12 cellular contexts compared by ENCODE assay signal in the genomic region with DNA sequence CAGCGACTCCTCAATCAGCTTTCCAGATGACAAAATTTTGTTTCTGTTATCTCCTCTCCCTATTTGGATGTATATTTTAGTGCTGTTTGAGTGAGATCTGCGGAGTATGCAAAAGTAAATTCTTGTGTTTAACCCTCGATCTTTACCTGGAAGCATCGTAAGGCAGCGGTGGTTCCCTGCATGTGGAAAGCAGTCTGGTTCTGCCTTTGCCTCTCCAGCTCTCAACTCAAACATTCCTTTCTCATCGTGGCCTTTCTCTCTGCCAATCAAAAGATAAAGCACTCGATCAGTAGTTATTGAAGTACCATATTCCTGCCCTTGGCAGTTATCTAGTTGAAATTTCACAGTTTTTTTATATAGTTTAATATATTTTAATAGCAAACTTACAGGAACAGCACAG. TPM values are rescaled to one million over a fixed set of nuclear protein-coding genes. Genes with fewer than 3 reads are reported as not detected.
A peak's percentile ranks its signal among the peaks of the same experiment; 100 is the strongest.
DNase-seq lines count a peak whose midpoint lies in the region; ATAC-seq, FAIRE-seq and TF ChIP-seq lines count a peak whose summit lies in the region.
"Had no signal": no experiment of that assay in that cellular context is flagged by ENCODE, and none has a peak within 500 bp of the region (broad histone marks: within the 10 kb centered on the region; RNA-seq: fewer than 3 reads in every experiment).

No MANE protein-coding gene starts in this region.

- no peak overlapping the region for H3K4me3 Mint-ChIP-seq in CD8-positive, alpha-beta memory T cell
- H3K4me3 Mint-ChIP-seq in activated naive CD8-positive, alpha-beta T cell treated with anti-CD3 and anti-CD28 coated beads, Interleukin-2, amount 10 ng/mL, durations not matched to agents 7 days and 5 days = peak overlapping the region; percentile 68

- CTCF ChIA-PET in A549 (lab: Yijun Ruan, JAX) = no interaction called here
- CTCF ChIA-PET in CD8-positive, alpha-beta memory T cell (lab: Charles Lee) = interaction anchor here (2.9 kb wide), 1 partner anchor 20 kb away, joined by 13 read pairs; no protein-coding TSS in a partner anchor

- no peaks in the 10 kb centered on the region for H3K36me3 ChIP-seq in CD8-positive, alpha-beta memory T cell (ENCODE audit: insufficient read depth, low read length)
- H3K36me3 ChIP-seq: thoracic aorta had no signal

- H3K4me2 ChIP-seq in A549 = peak overlapping the region; percentile 95

- no peak for TF ChIP-seq RAD21 in A549 (conservative IDR thresholded peaks at IDR 0.05 in 1 of 2, IDR thresholded peaks at IDR 0.05 in 1 of 2)

- no peak for TF ChIP-seq CTCF in A549 (IDR thresholded peaks at IDR 0.05)
- no peak for TF ChIP-seq CTCF in LNCaP clone FGC (IDR thresholded peaks at IDR 0.05; ENCODE audit: control insufficient read depth, extremely low read depth, insufficient read depth)

- H3K27ac ChIP-seq in A549 = peak overlapping the region; percentile 72 to 83
- H3K27ac ChIP-seq in CD8-positive, alpha-beta memory T cell (ENCODE audit: low read depth, low read length) = peak overlapping the region; percentile 49
- H3K27ac ChIP-seq: thoracic aorta had no signal

- H3K36me3 Mint-ChIP-seq in CD8-positive, alpha-beta memory T cell = peaks cover 0 to 2% (median 0%) of the 10 kb centered on the region in 3 donors
- peaks cover 7% of the 10 kb centered on the region for H3K36me3 Mint-ChIP-seq in activated naive CD8-positive, alpha-beta T cell treated with anti-CD3 and anti-CD28 coated beads, Interleukin-2, amount 10 ng/mL, durations not matched to agents 7 days and 5 days

- peaks cover 14% of the 10 kb centered on the region for H3K4me1 ChIP-seq in A549
- no peaks in the 10 kb centered on the region for H3K4me1 ChIP-seq in CD8-positive, alpha-beta memory T cell (ENCODE audit: insufficient read depth, low read length)

- no peak for DNase-seq in A549 (ENCODE audit: low read depth in 1 of 2, low spot score in 1 of 2)
- DNase-seq in CD8-positive, alpha-beta memory T cell = no peak
- DNase-seq in LNCaP clone FGC (ENCODE audit: low read depth) = no peak
- DNase-seq in activated naive CD8-positive, alpha-beta T cell treated with anti-CD3 and anti-CD28 coated beads, Interleukin-2, amount 10 ng/mL, durations not matched to agents 7 days and 5 days = no peak
- DNase-seq in NCI-H1694 (lab: John Stamatoyannopoulos, UW) = no peak
- DNase-seq in effector CD8-positive, alpha-beta T cell (lab: John Stamatoyannopoulos, UW) = no peak
- DNase-seq: effector CD4-positive, alpha-beta T cell; left cardiac atrium; NCI-H1930 had no signal

- H3K27ac Mint-ChIP-seq in CD8-positive, alpha-beta memory T cell = no peak overlapping the region
- H3K27ac Mint-ChIP-seq in activated naive CD8-positive, alpha-beta T cell treated with anti-CD3 and anti-CD28 coated beads, Interleukin-2, amount 10 ng/mL, durations not matched to agents 7 days and 5 days = no peak overlapping the region

- ATAC-seq in A549 = no peak
- ATAC-seq in activated naive CD8-positive, alpha-beta T cell treated with anti-CD3 and anti-CD28 coated beads, Interleukin-2, amount 10 ng/mL, durations not matched to agents 7 days and 5 days (ENCODE audit: low read depth) = no peak
- ATAC-seq in GM21528 (IDR thresholded peaks at IDR 0.05; ENCODE audit: low FRiP score, unreplicated experiment) = no peak
- ATAC-seq in GM19324 (IDR thresholded peaks at IDR 0.05; ENCODE audit: low FRiP score, unreplicated experiment) = no peak
- ATAC-seq: left cardiac atrium had no signal

- H3K27me3 ChIP-seq in CD8-positive, alpha-beta memory T cell (ENCODE audit: insufficient read depth, low read length, poor library complexity, severe bottlenecking) = no peaks in the 10 kb centered on the region

- POLR2A ChIA-PET in A549 (lab: Yijun Ruan, JAX) = no interaction called here
- POLR2A ChIA-PET in CD8-positive, alpha-beta memory T cell (lab: Charles Lee) = no interaction called here
- POLR2A ChIA-PET in activated naive CD8-positive, alpha-beta T cell treated with anti-CD3 and anti-CD28 coated beads, Interleukin-2, amount 10 ng/mL, durations not matched to agents 7 days and 5 days (lab: Charles Lee) = interaction anchor here (0.6 to 1.3 kb wide), 2 partner anchors 9 to 51 kb away, joined by 3 to 4 read pairs; no protein-coding TSS in a partner anchor

- peaks cover 19 to 24% (median 20%) of the 10 kb centered on the region in 3 donors for H3K4me1 Mint-ChIP-seq in CD8-positive, alpha-beta memory T cell
- H3K4me1 Mint-ChIP-seq in activated naive CD8-positive, alpha-beta T cell treated with anti-CD3 and anti-CD28 coated beads, Interleukin-2, amount 10 ng/mL, durations not matched to agents 7 days and 5 days = peaks cover 29% of the 10 kb centered on the region

- TF ChIP-seq POLR2A in A549 (IDR thresholded peaks at IDR 0.05; ENCODE audit: low read length) = no peak

- no peak for FAIRE-seq in A549 (lab: Jason Lieb, UNC)

- H3K4me3 ChIP-seq in A549 = peak overlapping the region; percentile 56
- H3K4me3 ChIP-seq in CD8-positive, alpha-beta memory T cell (ENCODE audit: low read length) = no peak overlapping the region
- H3K4me3 ChIP-seq in LNCaP clone FGC (ENCODE audit: low read depth, low read length) = peak overlapping the region; percentile 75

- peaks cover 0 to 7% (median 2%) of the 10 kb centered on the region in 5 donors for H3K9me3 Mint-ChIP-seq in CD8-positive, alpha-beta memory T cell
- no peaks in the 10 kb centered on the region for H3K9me3 Mint-ChIP-seq in activated naive CD8-positive, alpha-beta T cell treated with anti-CD3 and anti-CD28 coated beads, Interleukin-2, amount 10 ng/mL, durations not matched to agents 7 days and 5 days

- 54% methylated on average over 7 of the region's 7 CpGs for WGBS in A549 (ENCODE audit: missing lambda C conversion rate)

- H3K9me3 ChIP-seq in A549 = no peaks in the 10 kb centered on the region
- no peaks in the 10 kb centered on the region for H3K9me3 ChIP-seq in CD8-positive, alpha-beta memory T cell (ENCODE audit: low read length)
- H3K9me3 ChIP-seq: thoracic aorta had no signal

- peaks cover 8 to 12% of the 10 kb centered on the region in 2 donors for H3K27me3 Mint-ChIP-seq in CD8-positive, alpha-beta memory T cell
- H3K27me3 Mint-ChIP-seq in activated naive CD8-positive, alpha-beta T cell treated with anti-CD3 and anti-CD28 coated beads, Interleukin-2, amount 10 ng/mL, durations not matched to agents 7 days and 5 days = peaks cover 18% of the 10 kb centered on the region

- no peak for TF ChIP-seq EP300 in A549 (IDR thresholded peaks at IDR 0.05)

TF ChIP-seq in A549, 52 proteins besides CTCF, POLR2A, EP300 and RAD21 (continues in another document):
- no peak for TF ChIP-seq HOXB13 (CRISPR knock-in tag; IDR thresholded peaks at IDR 0.05; ENCODE audit: low read depth)
- TF ChIP-seq, protein P1, sequence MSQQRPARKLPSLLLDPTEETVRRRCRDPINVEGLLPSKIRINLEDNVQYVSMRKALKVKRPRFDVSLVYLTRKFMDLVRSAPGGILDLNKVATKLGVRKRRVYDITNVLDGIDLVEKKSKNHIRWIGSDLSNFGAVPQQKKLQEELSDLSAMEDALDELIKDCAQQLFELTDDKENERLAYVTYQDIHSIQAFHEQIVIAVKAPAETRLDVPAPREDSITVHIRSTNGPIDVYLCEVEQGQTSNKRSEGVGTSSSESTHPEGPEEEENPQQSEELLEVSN (IDR thresholded peaks at IDR 0.05; ENCODE audit: borderline replicate concordance, low read depth) = no peak
- no peak for TF ChIP-seq MYC (IDR thresholded peaks at IDR 0.05; ENCODE audit: borderline replicate concordance, low read length)
- TF ChIP-seq, protein P2, sequence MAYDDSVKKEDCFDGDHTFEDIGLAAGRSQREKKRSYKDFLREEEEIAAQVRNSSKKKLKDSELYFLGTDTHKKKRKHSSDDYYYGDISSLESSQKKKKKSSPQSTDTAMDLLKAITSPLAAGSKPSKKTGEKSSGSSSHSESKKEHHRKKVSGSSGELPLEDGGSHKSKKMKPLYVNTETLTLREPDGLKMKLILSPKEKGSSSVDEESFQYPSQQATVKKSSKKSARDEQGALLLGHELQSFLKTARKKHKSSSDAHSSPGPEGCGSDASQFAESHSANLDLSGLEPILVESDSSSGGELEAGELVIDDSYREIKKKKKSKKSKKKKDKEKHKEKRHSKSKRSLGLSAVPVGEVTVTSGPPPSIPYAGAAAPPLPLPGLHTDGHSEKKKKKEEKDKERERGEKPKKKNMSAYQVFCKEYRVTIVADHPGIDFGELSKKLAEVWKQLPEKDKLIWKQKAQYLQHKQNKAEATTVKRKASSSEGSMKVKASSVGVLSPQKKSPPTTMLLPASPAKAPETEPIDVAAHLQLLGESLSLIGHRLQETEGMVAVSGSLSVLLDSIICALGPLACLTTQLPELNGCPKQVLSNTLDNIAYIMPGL (CRISPR knock-in tag; IDR thresholded peaks at IDR 0.05; ENCODE audit: borderline replicate concordance) = no peak
- TF ChIP-seq KDM5A (IDR thresholded peaks at IDR 0.05) = no peak
- TF ChIP-seq CBX2 (IDR thresholded peaks at IDR 0.05; ENCODE audit: borderline replicate concordance, low read depth) = no peak
- no peak for TF ChIP-seq ESRRA (IDR thresholded peaks at IDR 0.05; ENCODE audit: borderline replicate concordance, low read length)
- TF ChIP-seq EHMT2 (IDR thresholded peaks at IDR 0.05; ENCODE audit: low read depth) = no peak
- no peak for TF ChIP-seq RARB (CRISPR knock-in tag; IDR thresholded peaks at IDR 0.05)
- TF ChIP-seq, protein P3, sequence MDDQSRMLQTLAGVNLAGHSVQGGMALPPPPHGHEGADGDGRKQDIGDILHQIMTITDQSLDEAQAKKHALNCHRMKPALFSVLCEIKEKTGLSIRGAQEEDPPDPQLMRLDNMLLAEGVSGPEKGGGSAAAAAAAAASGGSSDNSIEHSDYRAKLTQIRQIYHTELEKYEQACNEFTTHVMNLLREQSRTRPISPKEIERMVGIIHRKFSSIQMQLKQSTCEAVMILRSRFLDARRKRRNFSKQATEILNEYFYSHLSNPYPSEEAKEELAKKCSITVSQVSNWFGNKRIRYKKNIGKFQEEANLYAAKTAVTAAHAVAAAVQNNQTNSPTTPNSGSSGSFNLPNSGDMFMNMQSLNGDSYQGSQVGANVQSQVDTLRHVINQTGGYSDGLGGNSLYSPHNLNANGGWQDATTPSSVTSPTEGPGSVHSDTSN (IDR thresholded peaks at IDR 0.05) = no peak
- TF ChIP-seq PHF8 (IDR thresholded peaks at IDR 0.05; ENCODE audit: borderline replicate concordance, low read depth) = no peak
- TF ChIP-seq FOSL2 (IDR thresholded peaks at IDR 0.05) = no peak
- TF ChIP-seq FOSL2 (CRISPR knock-in tag; IDR thresholded peaks at IDR 0.05) = no peak

RNA-seq across cellular contexts. Expression of a gene that starts 44.0 kb away (rescaled TPM):
- 13.4 and 13.5 TPM in 2 replicates for polyA plus RNA-seq in A549 (2011; rRNA removed)
- polyA plus RNA-seq in A549 (2012; cell fraction: cytosol; rRNA removed) = 4.3 and 5.5 TPM in 2 replicates
- polyA plus RNA-seq in A549 (2012; cell fraction: nucleus; rRNA removed) = 3.3 and 4.1 TPM in 2 replicates
- 4.2 to 5.1 TPM (median 4.8 TPM) in 3 replicates for polyA plus RNA-seq in A549 (2017; fragmentation: RNase III; extraction: RNeasy Plus Mini Kit Qiagen cat#74134 plus additional on column Dnase treatment)
- polyA minus RNA-seq in A549 (2011; rRNA and poly(A)+ RNA removed) = 4.9 and 11.7 TPM in 2 replicates
- 10 to 100 TPM; 36.4 to 38.7 TPM for total RNA-seq in CD8-positive, alpha-beta memory T cell
- polyA plus RNA-seq in CD8-positive, alpha-beta memory T cell = 174 TPM
- total RNA-seq in activated naive CD8-positive, alpha-beta T cell treated with anti-CD3 and anti-CD28 coated beads, Interleukin-2, amount 10 ng/mL, durations not matched to agents 7 days and 5 days = 100 to 1,000 TPM; 102 to 122 TPM
